In the genomic region with DNA sequence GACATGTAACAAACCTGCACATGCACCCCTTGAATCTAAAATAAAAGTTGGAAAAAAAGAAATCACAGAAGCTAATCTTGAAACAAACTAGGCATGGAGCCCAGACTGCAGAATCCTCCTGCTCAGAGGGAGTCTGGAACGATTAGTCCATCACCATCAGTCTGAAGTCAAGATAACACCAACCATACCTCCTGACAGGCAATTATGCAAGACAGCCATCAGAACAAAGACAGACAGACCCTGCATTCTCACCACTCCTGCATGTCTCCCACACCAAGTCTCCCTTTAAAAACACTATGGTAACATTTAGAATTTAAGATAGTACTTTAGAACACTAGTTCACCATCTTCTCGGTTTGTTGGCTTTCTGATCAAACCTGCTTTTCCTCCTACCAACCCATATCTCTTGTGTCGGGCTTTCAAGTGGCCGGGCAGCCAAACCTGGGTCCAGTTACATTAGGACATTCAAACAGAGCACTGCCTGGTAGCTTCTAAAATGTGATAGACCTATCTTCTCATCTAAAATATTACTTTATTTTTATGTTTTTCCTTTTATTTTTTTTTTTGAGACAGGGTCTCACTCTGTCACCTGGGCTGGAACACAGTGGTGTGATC, we compare ENCODE assay signal across 21 cellular contexts. TPM values are rescaled to one million over a fixed set of nuclear protein-coding genes. Genes with fewer than 3 reads are reported as not detected.
DNase-seq lines count a peak whose midpoint lies in the region; ATAC-seq and TF ChIP-seq lines count a peak whose summit lies in the region.
"Had no signal": no experiment of that assay in that cellular context is flagged by ENCODE, and none has a peak within 500 bp of the region (broad histone marks: within the 10 kb centered on the region; RNA-seq: fewer than 3 reads in every experiment).

No MANE protein-coding gene starts in this region.

- no peaks in the 10 kb centered on the region for H3K4me1 ChIP-seq in colonic mucosa
- H3K4me1 ChIP-seq: BLaER1 had no signal

- no peak overlapping the region for H3K27ac ChIP-seq in colonic mucosa
- H3K27ac ChIP-seq: A549, BLaER1, neutrophil, SK-N-MC had no signal

- peak overlapping the region; percentile 42 for H3K27ac Mint-ChIP-seq in activated CD8-positive, alpha-beta T cell treated with anti-CD3 and anti-CD28 coated beads for 36 hours
- H3K27ac Mint-ChIP-seq: activated B cell treated with CpG ODN at 0.5 μM for 24 hours, GM23338 had no signal

- intact Hi-C loops in activated CD8-positive, alpha-beta T cell treated with anti-CD3 and anti-CD28 coated beads for 36 hours (cut with micrococcal nuclease), result no loop called here
- intact Hi-C loops in colonic mucosa (cut with DNase I), result no loop called here

- ATAC-seq in activated CD8-positive, alpha-beta T cell treated with anti-CD3 and anti-CD28 coated beads for 36 hours, result no peak
- no peak for ATAC-seq in HG03097 (IDR thresholded peaks at IDR 0.05; ENCODE audit: low FRiP score, unreplicated experiment)
- ATAC-seq: A549, GM23338 had no signal

- H3K27me3 Mint-ChIP-seq in activated CD8-positive, alpha-beta T cell treated with anti-CD3 and anti-CD28 coated beads for 36 hours, result no peaks in the 10 kb centered on the region
- H3K27me3 Mint-ChIP-seq: activated B cell treated with CpG ODN at 0.5 μM for 24 hours had no signal

- peak; percentile 9 for DNase-seq in NCI-H510A treated with DMSO at 0.1 percent for 48 hours (lab: John Stamatoyannopoulos, UW)
- no peak for DNase-seq in NCI-H510A (lab: John Stamatoyannopoulos, UW)
- no peak for DNase-seq in activated CD8-positive, alpha-beta T cell treated with anti-CD3 and anti-CD28 coated beads for 36 hours
- peak; percentile 60 for DNase-seq in fibroblast of pulmonary artery (ENCODE audit: low read depth)
- DNase-seq in putamen (ENCODE audit: low spot score), result peak; percentile 57
- no peak for DNase-seq in colonic mucosa
- DNase-seq in stimulated activated CD4-positive, alpha-beta T cell treated with anti-CD3 and anti-CD28 coated beads, Interleukin-12 subunit alpha, Interleukin-12 subunit beta, amount 100 ng/mL, for 4 hours, result no peak
- DNase-seq: activated B cell treated with CpG ODN at 0.5 μM for 24 hours; activated CD4-positive, alpha-beta T cell treated with anti-CD3 and anti-CD28 coated beads, Interleukin-2, amount 50 U/mL, for 48 hours; activated naive CD4-positive, alpha-beta T cell; activated T-cell treated with anti-CD3 and anti-CD28 coated beads, Interleukin-2, amount 50 U/mL, for 1 hour; aorta; KG1; NCI-H1048; retina had no signal

- no peaks in the 10 kb centered on the region for H3K9me3 ChIP-seq in colonic mucosa
- H3K9me3 ChIP-seq: A549, neutrophil had no signal

- POLR2A ChIA-PET in activated CD8-positive, alpha-beta T cell treated with anti-CD3 and anti-CD28 coated beads for 36 hours (lab: Charles Lee), result interaction anchor here (0.7 to 1.3 kb wide), 3 partner anchors 12 to 101 kb away, joined by 3 to 5 read pairs (median 4); no protein-coding TSS in a partner anchor

- peaks cover 13% of the 10 kb centered on the region for H3K36me3 ChIP-seq in colonic mucosa

- no peak for TF ChIP-seq CTCF in activated CD8-positive, alpha-beta T cell treated with anti-CD3 and anti-CD28 coated beads for 36 hours (IDR thresholded peaks at IDR 0.05)
- TF ChIP-seq CTCF in fibroblast of pulmonary artery (IDR thresholded peaks at IDR 0.05; ENCODE audit: low read length, missing control alignments), result no peak
- no peak for TF ChIP-seq CTCF in colonic mucosa (IDR thresholded peaks at IDR 0.05)

- CTCF ChIA-PET in activated CD8-positive, alpha-beta T cell treated with anti-CD3 and anti-CD28 coated beads for 36 hours (lab: Charles Lee), result interaction anchor here (1.1 kb wide), 1 partner anchor 95 kb away, joined by 3 read pairs; no protein-coding TSS in a partner anchor

- H3K4me1 Mint-ChIP-seq in activated CD8-positive, alpha-beta T cell treated with anti-CD3 and anti-CD28 coated beads for 36 hours (ENCODE audit: low read depth), result peaks cover 43% of the 10 kb centered on the region

- H3K4me3 ChIP-seq in fibroblast of pulmonary artery (replicated peaks; ENCODE audit: low read depth, low read length) (no peak overlapping the region), colonic mucosa (no peak overlapping the region)
- H3K4me3 ChIP-seq: A549, BLaER1, GM23338, SK-N-MC had no signal

- no peak overlapping the region for H3K9ac ChIP-seq in colonic mucosa (ENCODE audit: low read depth in 2 of 2, low read length in 2 of 2)
- H3K9ac ChIP-seq: BLaER1 had no signal

- no peaks in the 10 kb centered on the region for H3K9me3 Mint-ChIP-seq in activated CD8-positive, alpha-beta T cell treated with anti-CD3 and anti-CD28 coated beads for 36 hours
- H3K9me3 Mint-ChIP-seq: activated B cell treated with CpG ODN at 0.5 μM for 24 hours, GM23338 had no signal

- peaks cover 85% of the 10 kb centered on the region for H3K36me3 Mint-ChIP-seq in activated CD8-positive, alpha-beta T cell treated with anti-CD3 and anti-CD28 coated beads for 36 hours (ENCODE audit: low read depth)

- no peaks in the 10 kb centered on the region for H3K27me3 ChIP-seq in colonic mucosa
- H3K27me3 ChIP-seq: BLaER1, neutrophil had no signal

- no peak overlapping the region for H3K4me3 Mint-ChIP-seq in activated CD8-positive, alpha-beta T cell treated with anti-CD3 and anti-CD28 coated beads for 36 hours
- H3K4me3 Mint-ChIP-seq: activated B cell treated with CpG ODN at 0.5 μM for 24 hours, GM23338 had no signal

RNA-seq across cellular contexts. Expression of a gene that starts 10.1 kb away (rescaled TPM):
- 100 to 1,000 TPM; 231 to 238 TPM for total RNA-seq in activated CD8-positive, alpha-beta T cell treated with anti-CD3 and anti-CD28 coated beads for 36 hours
- 100 to 1,000 TPM in 1 of 2 donors, 10 to 100 TPM in 1; 60.2 to 116 TPM for total RNA-seq in colonic mucosa

RNA-seq across cellular contexts. Expression of a gene that starts 10.4 kb away (rescaled TPM):
- total RNA-seq in activated CD8-positive, alpha-beta T cell treated with anti-CD3 and anti-CD28 coated beads for 36 hours, result 10 to 100 TPM; 25.7 to 27.3 TPM
- 10 to 100 TPM; 19.0 to 24.9 TPM for total RNA-seq in colonic mucosa

Comparison
In these comparisons a context has a peak if more than half of its experiments do, and no peak if none do; other contexts are left out.
1. DNase-seq: peak in NCI-H510A treated with DMSO at 0.1 percent for 48 hours (single experiment), fibroblast of pulmonary artery (single experiment) and putamen (single experiment); none in NCI-H510A (single experiment), activated CD8-positive, alpha-beta T cell treated with anti-CD3 and anti-CD28 coated beads for 36 hours (single experiment), colonic mucosa (single experiment) and stimulated activated CD4-positive, alpha-beta T cell treated with anti-CD3 and anti-CD28 coated beads, Interleukin-12 subunit alpha, Interleukin-12 subunit beta, amount 100 ng/mL, for 4 hours (single experiment).